Comparison of ENCODE assay signal across 1 cellular context in the genomic region with DNA sequence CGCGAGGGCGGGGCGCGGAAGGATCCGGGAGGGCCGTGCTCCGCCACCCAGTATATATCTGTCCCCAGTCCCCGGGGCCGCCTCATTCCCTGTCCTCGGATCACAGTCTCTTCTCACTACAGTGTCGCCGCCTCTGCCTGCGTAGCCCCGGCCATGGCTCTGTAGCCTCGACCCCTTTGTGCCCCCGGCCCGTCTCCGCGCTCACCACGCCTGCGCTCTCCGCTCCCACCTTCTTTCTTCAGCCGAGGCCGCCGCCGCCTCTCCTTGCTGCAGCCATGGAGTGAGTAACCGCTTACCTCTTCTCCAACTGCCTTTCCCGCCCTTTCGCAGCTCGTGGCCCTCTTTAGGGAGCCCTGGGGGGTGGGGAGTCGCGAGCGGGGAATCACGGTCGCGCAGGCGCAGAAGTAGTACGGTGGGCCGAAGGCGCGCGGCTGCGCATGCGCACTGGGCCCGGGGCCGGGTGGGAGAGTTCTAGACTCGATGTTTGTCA.
A peak's percentile ranks its signal among the peaks of the same experiment; 100 is the strongest.
TF ChIP-seq lines count a peak whose summit lies in the region.

A gene with protein sequence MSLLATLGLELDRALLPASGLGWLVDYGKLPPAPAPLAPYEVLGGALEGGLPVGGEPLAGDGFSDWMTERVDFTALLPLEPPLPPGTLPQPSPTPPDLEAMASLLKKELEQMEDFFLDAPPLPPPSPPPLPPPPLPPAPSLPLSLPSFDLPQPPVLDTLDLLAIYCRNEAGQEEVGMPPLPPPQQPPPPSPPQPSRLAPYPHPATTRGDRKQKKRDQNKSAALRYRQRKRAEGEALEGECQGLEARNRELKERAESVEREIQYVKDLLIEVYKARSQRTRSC (plus strand): TSS at position 85 of the 490 bp plus-strand sequence. CDS start 1,646 bp downstream, outside the sequence.
TSS of gene NUP62 (minus strand) at position 384 of the 490 bp plus-strand sequence. CDS start 19,697 bp downstream, outside the sequence.

TF ChIP-seq in K562, 482 proteins besides CTCF, POLR2A, EP300 and RAD21 (continued from another document and continues in another):
- TF ChIP-seq TSHZ1 (CRISPR knock-in tag; IDR thresholded peaks at IDR 0.05) (no peak), SMAD4 (CRISPR knock-in tag; conservative IDR thresholded peaks at IDR 0.05) (peak; percentile 37; the same call in 1 of the 2 replicates), TAF9B (IDR thresholded peaks at IDR 0.05; ENCODE audit: partially characterized antibody) (peak; percentile 84), E2F6 (IDR thresholded peaks at IDR 0.05; ENCODE audit: borderline replicate concordance in 1 of 2, extremely low read depth in 1 of 2, insufficient read depth in 1 of 2, insufficient read length in 1 of 2, low read depth in 1 of 2, low read length in 1 of 2, poor library complexity in 1 of 2, severe bottlenecking in 1 of 2) (peak; percentile 98 to 99), SUPT5H (IDR thresholded peaks at IDR 0.05) (peak; percentile 96), ZC3H11A (IDR thresholded peaks at IDR 0.05; ENCODE audit: low read depth, low read length) (no peak), ZC3H4 (CRISPR knock-in tag; IDR thresholded peaks at IDR 0.05; ENCODE audit: borderline replicate concordance) (peak; percentile 76), GTF2A2 (tag; IDR thresholded peaks at IDR 0.05) (peak; percentile 91), FIP1L1 (IDR thresholded peaks at IDR 0.05; ENCODE audit: low read depth, low read length, poor library complexity, severe bottlenecking) (peak; percentile 99), NCOA1 (IDR thresholded peaks at IDR 0.05; ENCODE audit: low read depth) (no peak), NKRF (IDR thresholded peaks at IDR 0.05; ENCODE audit: borderline replicate concordance) (peak; percentile 53; the same call in 1 of the 2 replicates), MAX (CRISPR knock-in tag; IDR thresholded peaks at IDR 0.05) (peak; percentile 96; the same call in 1 of the 2 replicates), TAF15 (IDR thresholded peaks at IDR 0.05; ENCODE audit: low read depth, low read length) (no peak), DACH1 (IDR thresholded peaks at IDR 0.05; ENCODE audit: partially characterized antibody) (no peak), GATAD2A (IDR thresholded peaks at IDR 0.05) (no peak), ESRRA (IDR thresholded peaks at IDR 0.05; ENCODE audit: borderline replicate concordance, low read depth) (peak; percentile 64; the same call in 1 of the 2 replicates), ZNF518B (CRISPR knock-in tag; IDR thresholded peaks at IDR 0.05) (no peak), MNT (conservative IDR thresholded peaks at IDR 0.05) (peak in 1 of 2 experiments; percentile 50; a peak in 1 of 4 replicates), ZSCAN32 (CRISPR knock-in tag; IDR thresholded peaks at IDR 0.05) (peak; percentile 6; the same call in 1 of the 2 replicates), XRCC5 (IDR thresholded peaks at IDR 0.05; ENCODE audit: low read depth, low read length) (peak; percentile 71; the same call in 1 of the 2 replicates), CEBPG (CRISPR knock-in tag; IDR thresholded peaks at IDR 0.05) (peak; percentile 42; the same call in 1 of the 2 replicates), CEBPG (tag; conservative IDR thresholded peaks at IDR 0.05 in 1 of 2, IDR thresholded peaks at IDR 0.05 in 1 of 2) (no peak), ZNF311 (CRISPR knock-in tag; IDR thresholded peaks at IDR 0.05) (no peak)
- TF ChIP-seq, protein P1, sequence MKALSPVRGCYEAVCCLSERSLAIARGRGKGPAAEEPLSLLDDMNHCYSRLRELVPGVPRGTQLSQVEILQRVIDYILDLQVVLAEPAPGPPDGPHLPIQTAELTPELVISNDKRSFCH (CRISPR knock-in tag; IDR thresholded peaks at IDR 0.05) = no peak
- TF ChIP-seq, protein P1 (tag; IDR thresholded peaks at IDR 0.05) = peak; percentile 74; the same call in 1 of the 2 replicates
- TF ChIP-seq, protein P2, sequence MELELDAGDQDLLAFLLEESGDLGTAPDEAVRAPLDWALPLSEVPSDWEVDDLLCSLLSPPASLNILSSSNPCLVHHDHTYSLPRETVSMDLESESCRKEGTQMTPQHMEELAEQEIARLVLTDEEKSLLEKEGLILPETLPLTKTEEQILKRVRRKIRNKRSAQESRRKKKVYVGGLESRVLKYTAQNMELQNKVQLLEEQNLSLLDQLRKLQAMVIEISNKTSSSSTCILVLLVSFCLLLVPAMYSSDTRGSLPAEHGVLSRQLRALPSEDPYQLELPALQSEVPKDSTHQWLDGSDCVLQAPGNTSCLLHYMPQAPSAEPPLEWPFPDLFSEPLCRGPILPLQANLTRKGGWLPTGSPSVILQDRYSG (tag; conservative IDR thresholded peaks at IDR 0.05; ENCODE audit: low read depth) = no peak; the same call in 1 of the 2 replicates
- TF ChIP-seq, protein P3, sequence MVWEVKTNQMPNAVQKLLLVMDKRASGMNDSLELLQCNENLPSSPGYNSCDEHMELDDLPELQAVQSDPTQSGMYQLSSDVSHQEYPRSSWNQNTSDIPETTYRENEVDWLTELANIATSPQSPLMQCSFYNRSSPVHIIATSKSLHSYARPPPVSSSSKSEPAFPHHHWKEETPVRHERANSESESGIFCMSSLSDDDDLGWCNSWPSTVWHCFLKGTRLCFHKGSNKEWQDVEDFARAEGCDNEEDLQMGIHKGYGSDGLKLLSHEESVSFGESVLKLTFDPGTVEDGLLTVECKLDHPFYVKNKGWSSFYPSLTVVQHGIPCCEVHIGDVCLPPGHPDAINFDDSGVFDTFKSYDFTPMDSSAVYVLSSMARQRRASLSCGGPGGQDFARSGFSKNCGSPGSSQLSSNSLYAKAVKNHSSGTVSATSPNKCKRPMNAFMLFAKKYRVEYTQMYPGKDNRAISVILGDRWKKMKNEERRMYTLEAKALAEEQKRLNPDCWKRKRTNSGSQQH (CRISPR knock-in tag; IDR thresholded peaks at IDR 0.05) = peak; percentile 95
